Comparison of ENCODE assay signal across 1 cellular context in the genomic region with DNA sequence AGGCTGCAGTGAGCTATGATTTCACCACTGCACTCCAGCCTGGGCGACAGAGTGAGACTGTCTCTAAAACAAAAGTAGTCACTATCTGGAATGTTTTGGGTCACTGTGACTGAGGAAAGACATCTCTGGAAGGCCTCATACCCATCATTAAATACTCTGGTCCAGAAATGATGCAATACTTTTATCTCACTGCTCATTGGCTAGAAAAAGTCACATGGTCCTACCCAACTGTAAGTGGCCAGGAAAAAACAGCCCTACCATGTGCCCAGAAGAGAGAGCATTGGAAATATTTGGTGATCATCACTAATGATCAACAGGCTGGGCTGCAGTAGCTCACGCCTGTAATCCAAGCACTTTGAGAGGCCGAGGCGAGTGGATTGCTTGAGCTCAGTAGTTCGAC.
TF ChIP-seq lines count a peak whose summit lies in the region.

No MANE protein-coding gene starts in this region.

TF ChIP-seq in K562, 482 proteins besides CTCF, POLR2A, EP300 and RAD21 (continued from another document):
- TF ChIP-seq ZBTB12 (CRISPR knock-in tag; IDR thresholded peaks at IDR 0.05) (no peak), JUND (IDR thresholded peaks at IDR 0.05; ENCODE audit: borderline replicate concordance, low read depth, low read length) (peak; percentile 35; the same call in 1 of the 2 replicates), JUND (tag; IDR thresholded peaks at IDR 0.05; ENCODE audit: borderline replicate concordance, low read depth, low read length) (no peak), HOXB6 (CRISPR knock-in tag; IDR thresholded peaks at IDR 0.05; ENCODE audit: borderline replicate concordance) (no peak), ZNF592 (IDR thresholded peaks at IDR 0.05) (no peak), KLF10 (CRISPR knock-in tag; IDR thresholded peaks at IDR 0.05) (no peak), EWSR1 (IDR thresholded peaks at IDR 0.05; ENCODE audit: borderline replicate concordance, low read depth, partially characterized antibody) (no peak), FOXP1 (CRISPR knock-in tag; IDR thresholded peaks at IDR 0.05) (no peak), NCOA6 (IDR thresholded peaks at IDR 0.05) (no peak), TARDBP (IDR thresholded peaks at IDR 0.05) (no peak), CTCFL (IDR thresholded peaks at IDR 0.05; ENCODE audit: borderline replicate concordance, insufficient read depth, low read depth, low read length, poor library complexity, severe bottlenecking) (no peak), USF1 (CRISPR knock-in tag; IDR thresholded peaks at IDR 0.05) (peak; percentile 72), NCOR1 (IDR thresholded peaks at IDR 0.05) (no peak), RERE (CRISPR knock-in tag; IDR thresholded peaks at IDR 0.05; ENCODE audit: borderline replicate concordance) (no peak)
- TF ChIP-seq, protein P1, sequence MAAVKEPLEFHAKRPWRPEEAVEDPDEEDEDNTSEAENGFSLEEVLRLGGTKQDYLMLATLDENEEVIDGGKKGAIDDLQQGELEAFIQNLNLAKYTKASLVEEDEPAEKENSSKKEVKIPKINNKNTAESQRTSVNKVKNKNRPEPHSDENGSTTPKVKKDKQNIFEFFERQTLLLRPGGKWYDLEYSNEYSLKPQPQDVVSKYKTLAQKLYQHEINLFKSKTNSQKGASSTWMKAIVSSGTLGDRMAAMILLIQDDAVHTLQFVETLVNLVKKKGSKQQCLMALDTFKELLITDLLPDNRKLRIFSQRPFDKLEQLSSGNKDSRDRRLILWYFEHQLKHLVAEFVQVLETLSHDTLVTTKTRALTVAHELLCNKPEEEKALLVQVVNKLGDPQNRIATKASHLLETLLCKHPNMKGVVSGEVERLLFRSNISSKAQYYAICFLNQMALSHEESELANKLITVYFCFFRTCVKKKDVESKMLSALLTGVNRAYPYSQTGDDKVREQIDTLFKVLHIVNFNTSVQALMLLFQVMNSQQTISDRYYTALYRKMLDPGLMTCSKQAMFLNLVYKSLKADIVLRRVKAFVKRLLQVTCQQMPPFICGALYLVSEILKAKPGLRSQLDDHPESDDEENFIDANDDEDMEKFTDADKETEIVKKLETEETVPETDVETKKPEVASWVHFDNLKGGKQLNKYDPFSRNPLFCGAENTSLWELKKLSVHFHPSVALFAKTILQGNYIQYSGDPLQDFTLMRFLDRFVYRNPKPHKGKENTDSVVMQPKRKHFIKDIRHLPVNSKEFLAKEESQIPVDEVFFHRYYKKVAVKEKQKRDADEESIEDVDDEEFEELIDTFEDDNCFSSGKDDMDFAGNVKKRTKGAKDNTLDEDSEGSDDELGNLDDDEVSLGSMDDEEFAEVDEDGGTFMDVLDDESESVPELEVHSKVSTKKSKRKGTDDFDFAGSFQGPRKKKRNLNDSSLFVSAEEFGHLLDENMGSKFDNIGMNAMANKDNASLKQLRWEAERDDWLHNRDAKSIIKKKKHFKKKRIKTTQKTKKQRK (IDR thresholded peaks at IDR 0.05; ENCODE audit: borderline replicate concordance, low read depth, low read length): no peak
- TF ChIP-seq, protein P2, sequence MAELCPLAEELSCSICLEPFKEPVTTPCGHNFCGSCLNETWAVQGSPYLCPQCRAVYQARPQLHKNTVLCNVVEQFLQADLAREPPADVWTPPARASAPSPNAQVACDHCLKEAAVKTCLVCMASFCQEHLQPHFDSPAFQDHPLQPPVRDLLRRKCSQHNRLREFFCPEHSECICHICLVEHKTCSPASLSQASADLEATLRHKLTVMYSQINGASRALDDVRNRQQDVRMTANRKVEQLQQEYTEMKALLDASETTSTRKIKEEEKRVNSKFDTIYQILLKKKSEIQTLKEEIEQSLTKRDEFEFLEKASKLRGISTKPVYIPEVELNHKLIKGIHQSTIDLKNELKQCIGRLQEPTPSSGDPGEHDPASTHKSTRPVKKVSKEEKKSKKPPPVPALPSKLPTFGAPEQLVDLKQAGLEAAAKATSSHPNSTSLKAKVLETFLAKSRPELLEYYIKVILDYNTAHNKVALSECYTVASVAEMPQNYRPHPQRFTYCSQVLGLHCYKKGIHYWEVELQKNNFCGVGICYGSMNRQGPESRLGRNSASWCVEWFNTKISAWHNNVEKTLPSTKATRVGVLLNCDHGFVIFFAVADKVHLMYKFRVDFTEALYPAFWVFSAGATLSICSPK (IDR thresholded peaks at IDR 0.05; ENCODE audit: borderline replicate concordance): no peak
